Comparison of ENCODE assay signal across 27 cellular contexts in the genomic region with DNA sequence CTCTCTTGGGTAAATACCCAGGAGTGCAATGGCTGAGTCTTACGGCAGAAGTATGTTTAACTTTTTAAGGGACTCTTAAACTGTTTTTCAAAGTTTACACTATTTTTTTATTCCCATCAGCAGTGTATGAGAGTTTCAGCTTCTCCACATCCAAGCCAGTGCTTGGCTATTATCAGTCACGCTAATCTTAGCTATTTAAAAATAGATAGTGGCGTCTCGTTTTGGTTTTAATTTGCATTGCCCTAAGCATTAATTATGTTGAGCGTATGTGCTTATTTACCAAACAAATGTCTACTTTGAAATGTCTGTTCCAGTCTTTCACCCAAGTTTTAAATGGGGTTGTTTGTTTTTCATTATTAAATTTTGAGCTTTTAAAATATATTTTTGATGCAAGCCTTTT.
"Had no signal": no experiment of that assay in that cellular context is flagged by ENCODE, and none has a peak within 500 bp of the region (broad histone marks: within the 10 kb centered on the region; RNA-seq: fewer than 3 reads in every experiment).

No MANE protein-coding gene starts in this region.

- H3K4me3 ChIP-seq: coronary artery, esophagus squamous epithelium, gastrocnemius medialis, heart right ventricle, lower lobe of right lung, mucosa of descending colon had no signal

- DNase-seq: effector CD8-positive, alpha-beta T cell; effector memory CD8-positive, alpha-beta T cell; endodermal cell; erythroblast; esophagus squamous epithelium; foreskin fibroblast; foreskin melanocyte; gastrocnemius medialis; glutamatergic neuron; head of caudate nucleus; heart right ventricle; hippocampal formation; immature natural killer cell; islet precursor cell; kidney; kidney glomerular epithelial cell; left colon; left ventricle myocardium superior; lower lobe of right lung; mesenchymal stem cell; mucosa of descending colon; naive B cell; naive thymus-derived CD8-positive, alpha-beta T cell had no signal

- H3K36me3 ChIP-seq: esophagus squamous epithelium, gastrocnemius medialis, heart right ventricle, lower lobe of right lung had no signal

- H3K4me1 ChIP-seq: esophagus squamous epithelium, gastrocnemius medialis, heart right ventricle, lower lobe of right lung had no signal

- H3K9me3 ChIP-seq: esophagus squamous epithelium, gastrocnemius medialis, heart right ventricle, lower lobe of right lung, mucosa of descending colon had no signal

- ATAC-seq: effector memory CD8-positive, alpha-beta T cell; esophagus mucosa; gastrocnemius medialis; heart right ventricle; left colon; left lobe of liver; left ventricle myocardium superior; mucosa of descending colon; naive thymus-derived CD8-positive, alpha-beta T cell had no signal

- H3K27me3 ChIP-seq: esophagus squamous epithelium, gastrocnemius medialis, heart right ventricle had no signal

- H3K27ac ChIP-seq: coronary artery, epithelial cell of prostate, esophagus squamous epithelium, gastrocnemius medialis, heart right ventricle, lower lobe of right lung had no signal
